Comparison of ENCODE assay signal across 8 cellular contexts in the genomic region with DNA sequence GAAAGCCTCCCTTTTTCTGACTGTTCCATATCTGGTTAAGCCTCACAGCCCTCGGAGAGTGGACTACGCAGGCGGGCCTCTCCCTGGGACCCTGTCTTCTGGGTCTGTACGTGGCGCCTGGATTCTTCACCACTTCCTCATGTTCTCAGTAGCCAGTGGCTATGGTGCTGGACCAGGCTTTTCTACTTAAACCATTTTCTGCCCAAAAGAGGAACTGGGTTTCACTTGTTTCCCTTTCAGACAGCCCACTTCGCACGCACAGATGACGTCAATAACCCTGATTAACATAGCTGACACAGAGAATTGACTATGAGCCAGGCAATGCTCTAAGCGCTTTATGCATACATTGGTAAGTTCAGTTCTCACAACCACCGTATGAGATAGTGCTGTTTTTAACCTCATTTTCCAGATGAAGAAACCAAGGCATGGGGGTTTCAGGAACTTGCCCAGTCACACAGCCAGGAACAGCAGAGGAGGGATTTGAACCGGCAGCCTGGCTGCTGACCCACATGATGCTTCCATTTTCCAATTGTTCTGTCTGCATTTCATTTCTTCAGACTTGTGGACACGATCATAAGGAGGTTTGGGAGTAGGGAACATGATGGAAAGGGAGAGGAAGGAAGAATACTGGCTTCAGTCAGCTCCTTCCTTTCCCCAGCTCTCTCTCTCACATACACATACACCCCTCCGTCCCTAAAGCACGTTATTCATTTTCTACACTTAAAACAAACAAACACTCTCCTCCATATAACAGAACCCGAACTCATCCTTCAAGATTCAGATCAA. TPM values are rescaled to one million over a fixed set of nuclear protein-coding genes. Genes with fewer than 3 reads are reported as not detected.
DNase-seq lines count a peak whose midpoint lies in the region; ATAC-seq and TF ChIP-seq lines count a peak whose summit lies in the region.

No MANE protein-coding gene starts in this region.

- intact Hi-C loops in testis (cut with DNase I; ENCODE audit: low total_unique reads) = no loop called here

- no peak for TF ChIP-seq CTCF in testis (IDR thresholded peaks at IDR 0.05)

- WGBS in testis, 2 donors = 86 to 88% methylated on average over 15 of the region's 15 CpGs

- H3K9me3 ChIP-seq in testis = no peaks in the 10 kb centered on the region

- H3K4me3 ChIP-seq in testis = no peak overlapping the region

- no peak for TF ChIP-seq POLR2A in testis (IDR thresholded peaks at IDR 0.05)

- ATAC-seq in GM19025 (IDR thresholded peaks at IDR 0.05; ENCODE audit: low read depth, unreplicated experiment) = peak; percentile 91
- ATAC-seq in HG02884 (IDR thresholded peaks at IDR 0.05; ENCODE audit: unreplicated experiment) = peak; percentile 82

- H3K36me3 ChIP-seq in testis (ENCODE audit: low read depth, missing control alignments) = no peaks in the 10 kb centered on the region

- CTCF ChIA-PET in HEK293T (lab: Yijun Ruan, JAX) = no interaction called here

- POLR2A ChIA-PET in HEK293T (lab: Yijun Ruan, JAX) = no interaction called here

- H3K27ac ChIP-seq in testis = no peak overlapping the region

- no peaks in the 10 kb centered on the region for H3K27me3 ChIP-seq in testis

- DNase-seq in OCI-M2 (lab: John Stamatoyannopoulos, UW; ENCODE audit: unreplicated experiment) (peak; percentile 28), globus pallidus (ENCODE audit: low spot score) (peak; percentile 71), testis (peak; percentile 57), HEK293T (ENCODE audit: extremely low spot score) (no peak), DMS153 (lab: John Stamatoyannopoulos, UW) (no peak)
- DNase-seq in activated CD4-positive, alpha-beta T cell treated with anti-CD3 and anti-CD28 coated beads, Interleukin-2, amount 50 U/mL, for 4 hours = no peak

- no peaks in the 10 kb centered on the region for H3K4me1 ChIP-seq in testis

TF ChIP-seq in HEK293T, 16 proteins besides CTCF, POLR2A, EP300 and RAD21:
- no peak for TF ChIP-seq LEF1 (IDR thresholded peaks at IDR 0.05; ENCODE audit: borderline replicate concordance)
- TF ChIP-seq, protein P1, sequence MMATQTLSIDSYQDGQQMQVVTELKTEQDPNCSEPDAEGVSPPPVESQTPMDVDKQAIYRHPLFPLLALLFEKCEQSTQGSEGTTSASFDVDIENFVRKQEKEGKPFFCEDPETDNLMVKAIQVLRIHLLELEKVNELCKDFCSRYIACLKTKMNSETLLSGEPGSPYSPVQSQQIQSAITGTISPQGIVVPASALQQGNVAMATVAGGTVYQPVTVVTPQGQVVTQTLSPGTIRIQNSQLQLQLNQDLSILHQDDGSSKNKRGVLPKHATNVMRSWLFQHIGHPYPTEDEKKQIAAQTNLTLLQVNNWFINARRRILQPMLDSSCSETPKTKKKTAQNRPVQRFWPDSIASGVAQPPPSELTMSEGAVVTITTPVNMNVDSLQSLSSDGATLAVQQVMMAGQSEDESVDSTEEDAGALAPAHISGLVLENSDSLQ (IDR thresholded peaks at IDR 0.05) = no peak
- TF ChIP-seq ELF4 (IDR thresholded peaks at IDR 0.05) = no peak
- no peak for TF ChIP-seq BHLHE40 (IDR thresholded peaks at IDR 0.05; ENCODE audit: borderline replicate concordance)
- TF ChIP-seq CTBP1 (IDR thresholded peaks at IDR 0.05; ENCODE audit: borderline replicate concordance) = no peak
- TF ChIP-seq ARNT (IDR thresholded peaks at IDR 0.05) = no peak
- no peak for TF ChIP-seq FOXK2 (IDR thresholded peaks at IDR 0.05)
- no peak for TF ChIP-seq TARDBP (IDR thresholded peaks at IDR 0.05)
- TF ChIP-seq SUZ12 (IDR thresholded peaks at IDR 0.05) = no peak
- no peak for TF ChIP-seq ZNF384 (IDR thresholded peaks at IDR 0.05)
- no peak for TF ChIP-seq HDGF (IDR thresholded peaks at IDR 0.05; ENCODE audit: borderline replicate concordance)
- no peak for TF ChIP-seq FOXA1 (IDR thresholded peaks at IDR 0.05)
- no peak for TF ChIP-seq SP1 (IDR thresholded peaks at IDR 0.05)
- no peak for TF ChIP-seq NFRKB (IDR thresholded peaks at IDR 0.05)
- TF ChIP-seq L3MBTL2 (conservative IDR thresholded peaks at IDR 0.05) = no peak
- TF ChIP-seq FOXM1 (IDR thresholded peaks at IDR 0.05; ENCODE audit: borderline replicate concordance) = no peak
TF ChIP-seq in HEK293T: peak in this region for 0.

RNA-seq across cellular contexts. Expression of a gene that starts 41.7 kb away (rescaled TPM):
- 10 to 100 TPM in 1 of 2 donors, 1 to 10 TPM in 1; 9.1 to 19.9 TPM for total RNA-seq in testis
- polyA plus RNA-seq in testis (ENCODE audit: insufficient read depth, low read depth, low replicate concordance) = 16.9 TPM

Comparison
In these comparisons a context has a peak if more than half of its experiments do, and no peak if none do; other contexts are left out.
1. DNase-seq: peak in OCI-M2 (single experiment), globus pallidus (single experiment) and testis (single experiment); none in HEK293T (single experiment), DMS153 (single experiment) and activated CD4-positive, alpha-beta T cell treated with anti-CD3 and anti-CD28 coated beads, Interleukin-2, amount 50 U/mL, for 4 hours (0 of 2).